In the genomic region with DNA sequence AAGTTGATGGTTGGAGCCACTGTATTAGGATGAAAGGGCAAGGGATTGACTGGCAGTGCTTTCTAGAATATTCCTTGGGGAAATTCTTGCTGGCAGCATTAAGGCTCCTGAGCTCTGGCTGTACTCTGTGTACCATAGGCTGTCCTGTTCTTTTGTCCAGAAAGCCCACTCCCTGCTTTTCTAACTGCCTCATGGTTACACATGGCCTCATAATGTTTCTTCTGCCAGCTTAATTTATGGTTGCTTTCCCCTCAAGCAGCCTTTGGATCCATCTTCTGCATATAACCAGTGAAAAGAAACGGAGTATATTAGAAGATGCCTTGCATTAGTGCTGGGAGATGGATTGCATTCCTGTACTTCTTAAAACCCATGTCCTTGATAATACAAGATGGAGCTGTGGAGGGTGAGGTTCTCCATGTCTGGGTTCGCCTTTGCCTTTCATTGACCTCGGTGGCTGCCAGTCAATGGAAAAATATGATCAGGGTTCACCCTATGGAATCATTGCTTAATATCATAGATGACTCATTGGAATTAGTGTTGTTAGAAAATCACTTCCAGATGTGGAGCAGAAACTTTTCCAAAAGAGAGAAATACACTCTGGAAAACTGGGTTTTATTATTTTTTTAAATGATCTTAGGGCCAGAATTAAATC, we compare ENCODE assay signal across 1 cellular context.
TF ChIP-seq lines count a peak whose summit lies in the region.

No MANE protein-coding gene starts in this region.

TF ChIP-seq in HepG2, 621 proteins besides CTCF, POLR2A, EP300 and RAD21 (continued from another document):
- TF ChIP-seq, protein P1, sequence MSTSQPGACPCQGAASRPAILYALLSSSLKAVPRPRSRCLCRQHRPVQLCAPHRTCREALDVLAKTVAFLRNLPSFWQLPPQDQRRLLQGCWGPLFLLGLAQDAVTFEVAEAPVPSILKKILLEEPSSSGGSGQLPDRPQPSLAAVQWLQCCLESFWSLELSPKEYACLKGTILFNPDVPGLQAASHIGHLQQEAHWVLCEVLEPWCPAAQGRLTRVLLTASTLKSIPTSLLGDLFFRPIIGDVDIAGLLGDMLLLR (CRISPR knock-in tag; IDR thresholded peaks at IDR 0.05), result no peak
- TF ChIP-seq U2AF2 (IDR thresholded peaks at IDR 0.05; ENCODE audit: low read depth, low read length), result no peak
